Comparison of ENCODE assay signal across 14 cellular contexts in genomic region chr5:65919773-65920172, GRCh38.
"Had no signal": no experiment of that assay in that cellular context is flagged by ENCODE, and none has a peak within 500 bp of the region (broad histone marks: within the 10 kb centered on the region; RNA-seq: fewer than 3 reads in every experiment).

No MANE protein-coding gene starts in this region.

- H3K4me3 ChIP-seq: esophagus squamous epithelium, lung, suprapubic skin, upper lobe of left lung had no signal

- H3K27ac ChIP-seq: esophagus squamous epithelium, suprapubic skin, upper lobe of left lung had no signal

- H3K9me3 ChIP-seq: esophagus squamous epithelium, suprapubic skin, upper lobe of left lung had no signal

- ATAC-seq: natural killer cell; stimulated activated naive CD8-positive, alpha-beta T cell treated with anti-CD3 and anti-CD28 coated beads, Interleukin-15, Interleukin-2, amounts not matched to agents 100 U/mL and 50 U/mL, for 24 hours had no signal

- H3K36me3 ChIP-seq: esophagus squamous epithelium, suprapubic skin, upper lobe of left lung had no signal

- H3K27me3 ChIP-seq: esophagus squamous epithelium, suprapubic skin, upper lobe of left lung had no signal

- DNase-seq: activated CD4-positive, alpha-beta T cell treated with anti-CD3 and anti-CD28 coated beads, Interleukin-2, amount 50 U/mL, for 48 hours; activated CD4-positive, CD25-positive, alpha-beta regulatory T cell treated with anti-CD3 and anti-CD28 coated beads, Interleukin-2, amount 50 U/mL, for 72 hours; activated gamma-delta T cell; activated naive CD8-positive, alpha-beta T cell treated with anti-CD3 and anti-CD28 coated beads, Interleukin-2, amount 10 ng/mL, durations not matched to agents 7 days and 5 days; activated T-cell treated with anti-CD3 and anti-CD28 coated beads, Interleukin-2, amount 50 U/mL, for 48 hours; aorta; esophagus squamous epithelium; natural killer cell; stimulated activated CD4-positive, alpha-beta T cell treated with anti-CD3 and anti-CD28 coated beads, Interleukin-2, amount 100 ng/mL, for 48 hours; stimulated activated naive CD8-positive, alpha-beta T cell treated with anti-CD3 and anti-CD28 coated beads, Interleukin-15, Interleukin-2, amounts not matched to agents 100 U/mL and 50 U/mL, for 24 hours; T-helper 9 cell; upper lobe of left lung had no signal
